Comparison of ENCODE assay signal across 12 cellular contexts in genomic region chr7:617614-618538, GRCh38.
DNase-seq lines count a peak whose midpoint lies in the region; ATAC-seq and TF ChIP-seq lines count a peak whose summit lies in the region.
"Had no signal": no experiment of that assay in that cellular context is flagged by ENCODE, and none has a peak within 500 bp of the region (broad histone marks: within the 10 kb centered on the region; RNA-seq: fewer than 3 reads in every experiment).

No MANE protein-coding gene starts in this region.

- peak overlapping the region; percentile 98 for H3K27ac Mint-ChIP-seq in activated naive CD8-positive, alpha-beta T cell treated with anti-CD3 and anti-CD28 coated beads for 36 hours
- H3K27ac Mint-ChIP-seq in natural killer cell, result peak overlapping the region; percentile 87 to 92

- H3K9me3 Mint-ChIP-seq in activated naive CD8-positive, alpha-beta T cell treated with anti-CD3 and anti-CD28 coated beads for 36 hours, result peaks cover 25% of the 10 kb centered on the region
- H3K9me3 Mint-ChIP-seq in natural killer cell, result peaks cover 4 to 9% of the 10 kb centered on the region in 2 donors

- ATAC-seq in natural killer cell, result peak in 2 of 3 donors; percentile 22 to 28
- ATAC-seq in HG02938 (IDR thresholded peaks at IDR 0.05; ENCODE audit: unreplicated experiment), result no peak
- no peak for ATAC-seq in HG02571 (IDR thresholded peaks at IDR 0.05; ENCODE audit: unreplicated experiment)

- peak overlapping the region; percentile 32 for H3K4me3 ChIP-seq in Jurkat, Clone E6-1 (ENCODE audit: low read length)
- H3K4me3 ChIP-seq: esophagus muscularis mucosa had no signal

- intact Hi-C loops in natural killer cell (cut with micrococcal nuclease), result loop anchor here (1.0 to 2.0 kb wide), 2 partner anchors 8 to 13 kb away; no protein-coding TSS in a partner anchor

- peak overlapping the region; percentile 92 for H3K27ac ChIP-seq in C4-2B

- no peak for DNase-seq in Jurkat, Clone E6-1 (ENCODE audit: low read depth, low spot score)
- peak; percentile 57 for DNase-seq in activated naive CD8-positive, alpha-beta T cell treated with anti-CD3 and anti-CD28 coated beads for 36 hours
- DNase-seq in natural killer cell (no peak), NCI-H1694 treated with DMSO at 0.1 percent for 48 hours (lab: John Stamatoyannopoulos, UW) (no peak), HCEC 1CT (no peak)
- DNase-seq: COR-L47, NCI-H1930, SK-N-SH had no signal

- H3K4me1 Mint-ChIP-seq in activated naive CD8-positive, alpha-beta T cell treated with anti-CD3 and anti-CD28 coated beads for 36 hours, result peaks cover 61% of the 10 kb centered on the region
- peaks cover 21 to 43% of the 10 kb centered on the region in 2 donors for H3K4me1 Mint-ChIP-seq in natural killer cell

- peak overlapping the region; percentile 84 for H3K4me3 Mint-ChIP-seq in activated naive CD8-positive, alpha-beta T cell treated with anti-CD3 and anti-CD28 coated beads for 36 hours
- H3K4me3 Mint-ChIP-seq in natural killer cell, result peak overlapping the region; percentile 85

- H3K36me3 Mint-ChIP-seq in activated naive CD8-positive, alpha-beta T cell treated with anti-CD3 and anti-CD28 coated beads for 36 hours, result peaks cover 63% of the 10 kb centered on the region
- peaks cover 14% of the 10 kb centered on the region for H3K36me3 Mint-ChIP-seq in natural killer cell

- H3K27me3 Mint-ChIP-seq in activated naive CD8-positive, alpha-beta T cell treated with anti-CD3 and anti-CD28 coated beads for 36 hours, result no peaks in the 10 kb centered on the region
- no peaks in the 10 kb centered on the region for H3K27me3 Mint-ChIP-seq in natural killer cell (ENCODE audit: low read depth in 2 of 2)

- no peak for TF ChIP-seq CTCF in C4-2B (conservative IDR thresholded peaks at IDR 0.05)
- no peak for TF ChIP-seq CTCF in natural killer cell (IDR thresholded peaks at IDR 0.05)

Comparison
In these comparisons a context has a peak if more than half of its experiments do, and no peak if none do; other contexts are left out.
1. ATAC-seq: peak in natural killer cell (2 of 3); none in HG02938 (single experiment) and HG02571 (single experiment).